ENCODE assay signal across 13 cellular contexts in the genomic region with DNA sequence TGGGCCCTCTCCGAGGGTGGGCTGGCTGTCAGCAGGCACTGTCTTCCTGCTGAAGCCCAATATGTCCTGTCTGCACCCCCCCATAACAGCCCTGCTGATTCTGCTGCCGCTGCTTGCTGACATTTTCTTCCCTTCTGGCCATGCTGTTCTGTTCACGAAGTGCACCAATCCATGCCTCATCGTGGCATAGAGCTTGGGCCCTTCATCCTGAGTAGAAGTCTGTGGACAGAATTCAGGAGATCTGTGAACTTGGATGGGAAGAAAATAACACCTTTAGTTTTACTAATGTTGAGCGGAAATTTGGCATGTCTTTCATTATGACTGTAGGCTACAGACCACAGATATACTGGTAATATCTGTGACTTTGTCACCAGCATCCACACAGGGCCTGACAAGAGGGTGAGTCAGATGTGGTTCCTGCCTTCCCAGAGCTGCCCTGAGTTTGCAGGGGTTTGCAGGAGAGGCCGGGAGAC. TPM values are rescaled to one million over a fixed set of nuclear protein-coding genes. Genes with fewer than 3 reads are reported as not detected.
A peak's percentile ranks its signal among the peaks of the same experiment; 100 is the strongest.
DNase-seq lines count a peak whose midpoint lies in the region; ATAC-seq, FAIRE-seq and TF ChIP-seq lines count a peak whose summit lies in the region.
"Had no signal": no experiment of that assay in that cellular context is flagged by ENCODE, and none has a peak within 500 bp of the region (broad histone marks: within the 10 kb centered on the region; RNA-seq: fewer than 3 reads in every experiment).

No MANE protein-coding gene starts in this region.

- peak; percentile 83 for ATAC-seq in GM19463 (IDR thresholded peaks at IDR 0.05; ENCODE audit: unreplicated experiment)

- intact Hi-C loops in esophagus muscularis mucosa (cut with DNase I) (no loop called here), prostate gland (cut with DNase I) (no loop called here)

- H3K27ac ChIP-seq in esophagus muscularis mucosa (replicated peaks in 1 of 4) = no peak overlapping the region
- H3K27ac ChIP-seq in prostate gland = no peak overlapping the region
- H3K27ac ChIP-seq: ovary, SK-N-MC, uterus had no signal

- H3K9me3 ChIP-seq in esophagus muscularis mucosa = no peaks in the 10 kb centered on the region
- H3K9me3 ChIP-seq in prostate gland = no peaks in the 10 kb centered on the region
- H3K9me3 ChIP-seq: ovary, uterus had no signal

- TF ChIP-seq POLR2A in GM12892 (IDR thresholded peaks at IDR 0.05; ENCODE audit: low read depth, low read length) (no peak), esophagus muscularis mucosa (IDR thresholded peaks at IDR 0.05; ENCODE audit: low read depth) (no peak), prostate gland (IDR thresholded peaks at IDR 0.05) (no peak)

- no peak overlapping the region for H3K4me3 ChIP-seq in esophagus muscularis mucosa
- no peak overlapping the region for H3K4me3 ChIP-seq in prostate gland
- H3K4me3 ChIP-seq: ovary, SK-N-MC, uterus had no signal

- WGBS in esophagus muscularis mucosa = 88% methylated on average over 6 of the region's 6 CpGs
- WGBS in prostate gland = 92% methylated on average over 6 of the region's 6 CpGs

- TF ChIP-seq CTCF in esophagus muscularis mucosa (IDR thresholded peaks at IDR 0.05) (no peak), prostate gland (IDR thresholded peaks at IDR 0.05) (no peak)

- DNase-seq in GM12892 (ENCODE audit: insufficient read length) = no peak
- peak; percentile 41 for DNase-seq in MV-4-11 (lab: John Stamatoyannopoulos, UW)
- DNase-seq in kidney tubule cell (ENCODE audit: low spot score) = peak; percentile 13
- no peak for DNase-seq in globus pallidus (ENCODE audit: low spot score)
- DNase-seq in esophagus muscularis mucosa (ENCODE audit: extremely low spot score) = no peak
- DNase-seq in prostate gland (ENCODE audit: low spot score) = no peak
- DNase-seq: KG1, ovary, uterus had no signal

- peak; percentile 91 for FAIRE-seq in GM12892 (lab: Jason Lieb, UNC)
- FAIRE-seq: frontal cortex had no signal

- no peaks in the 10 kb centered on the region for H3K36me3 ChIP-seq in esophagus muscularis mucosa
- H3K36me3 ChIP-seq in prostate gland = no peaks in the 10 kb centered on the region
- H3K36me3 ChIP-seq: ovary, uterus had no signal

- TF ChIP-seq EP300 in esophagus muscularis mucosa (IDR thresholded peaks at IDR 0.05) = no peak

- no peaks in the 10 kb centered on the region for H3K4me1 ChIP-seq in esophagus muscularis mucosa
- no peaks in the 10 kb centered on the region for H3K4me1 ChIP-seq in prostate gland (replicated peaks)
- H3K4me1 ChIP-seq: uterus had no signal

- H3K27me3 ChIP-seq in esophagus muscularis mucosa (no peaks in the 10 kb centered on the region), prostate gland (replicated peaks; ENCODE audit: insufficient read depth) (no peaks in the 10 kb centered on the region)
- H3K27me3 ChIP-seq: ovary, uterus had no signal

RNA-seq across cellular contexts. Expression of a gene that starts 14.1 kb away (rescaled TPM):
- polyA plus RNA-seq in GM12892 (2012; ENCODE audit: missing spikeins) = 32.5 TPM
- total RNA-seq in esophagus muscularis mucosa (10 to 100 TPM; 31.6 to 67.1 (median 46.8) TPM), prostate gland (10 to 100 TPM; 29.1 to 55.1 TPM)

RNA-seq across cellular contexts. Expression of a gene that starts 29.9 kb away (rescaled TPM):
- polyA plus RNA-seq in GM12892 (2012; ENCODE audit: missing spikeins) = not detected
- total RNA-seq in esophagus muscularis mucosa (not detected), prostate gland (100 to 1,000 TPM in 1 of 2 donors, 10 to 100 TPM in 1; 12.6 to 103 TPM)
- total RNA-seq: frontal cortex, NCI-H460, ovary, uterus had no signal

RNA-seq across cellular contexts. Expression of a gene that starts 54.9 kb away (rescaled TPM):
- 42.4 TPM for polyA plus RNA-seq in GM12892 (2012; ENCODE audit: missing spikeins)
- 10 to 100 TPM; 24.4 to 45.8 (median 32.1) TPM for total RNA-seq in esophagus muscularis mucosa
- 100 to 1,000 TPM in 1 of 2 donors, 10 to 100 TPM in 1; 60.8 to 215 TPM for total RNA-seq in prostate gland

Comparison
In these comparisons a context has a peak if more than half of its experiments do, and no peak if none do; other contexts are left out.
1. DNase-seq: peak in MV-4-11 (single experiment) and kidney tubule cell (single experiment); none in GM12892 (single experiment), globus pallidus (single experiment), esophagus muscularis mucosa (single experiment) and prostate gland (single experiment).
2. RNA of a gene that starts 29.9 kb away (total RNA-seq): 12.6 to 103 TPM in prostate gland; not detected in esophagus muscularis mucosa; every median in the first group is over 10 times any median in the second.